Comparison of ENCODE assay signal across 8 cellular contexts in genomic region chr9:90107021-90107771, GRCh38.
DNase-seq lines count a peak whose midpoint lies in the region; ATAC-seq, FAIRE-seq and TF ChIP-seq lines count a peak whose summit lies in the region.

No MANE protein-coding gene starts in this region.

- H3K36me3 Mint-ChIP-seq in naive thymus-derived CD8-positive, alpha-beta T cell = peaks cover 0 to 19% (median 12%) of the 10 kb centered on the region in 3 donors

- TF ChIP-seq POLR2A in heart left ventricle (IDR thresholded peaks at IDR 0.05) (no peak), GM12891 (IDR thresholded peaks at IDR 0.05; ENCODE audit: low read depth, low read length) (no peak)

- no peaks in the 10 kb centered on the region for H3K27me3 ChIP-seq in heart left ventricle
- no peaks in the 10 kb centered on the region for H3K27me3 ChIP-seq in skeletal muscle tissue (ENCODE audit: control insufficient read depth in 3 of 3, insufficient read depth in 3 of 3, low read length in 3 of 3)

- peaks cover 0 to 35% (median 21%) of the 10 kb centered on the region in 12 donors for H3K4me1 ChIP-seq in heart left ventricle
- H3K4me1 ChIP-seq in skeletal muscle tissue (ENCODE audit: control insufficient read depth in 3 of 3, insufficient read depth in 3 of 3, low read length in 3 of 3) = peaks cover 31 to 40% (median 34%) of the 10 kb centered on the region in 3 donors

- H3K9me3 ChIP-seq in heart left ventricle (peaks cover 0 to 9% (median 0%) of the 10 kb centered on the region in 12 donors), skeletal muscle tissue (ENCODE audit: control insufficient read depth in 3 of 3, low read length in 3 of 3) (no peaks in the 10 kb centered on the region)

- H3K9me3 Mint-ChIP-seq in naive thymus-derived CD8-positive, alpha-beta T cell = peaks cover 0 to 20% (median 10%) of the 10 kb centered on the region in 9 donors

- peaks cover 0 to 7% (median 5%) of the 10 kb centered on the region in 5 donors for H3K27me3 Mint-ChIP-seq in naive thymus-derived CD8-positive, alpha-beta T cell

- no peaks in the 10 kb centered on the region for H3K36me3 ChIP-seq in heart left ventricle
- H3K36me3 ChIP-seq in skeletal muscle tissue (ENCODE audit: control insufficient read depth in 3 of 3, insufficient read depth in 3 of 3, low read length in 3 of 3) = no peaks in the 10 kb centered on the region

- H3K4me3 ChIP-seq in heart left ventricle (no peak overlapping the region), skeletal muscle tissue (ENCODE audit: low read length in 3 of 3) (peak overlapping the region in 1 of 3 donors; percentile 19)

- intact Hi-C loops in heart left ventricle (cut with DNase I) = loop anchor here in 2 of 10 donors (5.0 to 10.0 kb wide), 2 partner anchors 172 to 230 kb away; no protein-coding TSS in a partner anchor

- peak overlapping the region in 2 of 3 donors; percentile 4 to 62 for H3K9ac ChIP-seq in skeletal muscle tissue (ENCODE audit: low read depth in 1 of 3, low read length in 3 of 3)

- H3K27ac ChIP-seq in heart left ventricle (peak overlapping the region; percentile 19 to 82 (median 64)), skeletal muscle tissue (ENCODE audit: low read depth, low read length) (peak overlapping the region; percentile 95)

- H3K27ac Mint-ChIP-seq in naive thymus-derived CD8-positive, alpha-beta T cell = no peak overlapping the region

- WGBS in heart left ventricle, 4 donors = 10 to 13% (median 12%) methylated on average over 4 of the region's 4 CpGs

- H3K4me1 Mint-ChIP-seq in naive thymus-derived CD8-positive, alpha-beta T cell = peaks cover 0 to 3% (median 3%) of the 10 kb centered on the region in 4 donors

- ATAC-seq in heart left ventricle = peak; percentile 86 to 94 (median 92)
- no peak for ATAC-seq in naive thymus-derived CD8-positive, alpha-beta T cell

- TF ChIP-seq CTCF in heart left ventricle (IDR thresholded peaks at IDR 0.05) = no peak

- DNase-seq in LHCN-M2 (ENCODE audit: low read depth) = peak; percentile 54
- peak; percentile 70 for DNase-seq in NCI-H748 (lab: John Stamatoyannopoulos, UW; ENCODE audit: unreplicated experiment)
- peak; percentile 53 to 81 (median 70) for DNase-seq in heart left ventricle
- DNase-seq in kidney glomerular epithelial cell (lab: John Stamatoyannopoulos, UW) = no peak
- DNase-seq in naive thymus-derived CD8-positive, alpha-beta T cell = no peak
- DNase-seq in GM12891 (ENCODE audit: insufficient read length, low spot score) = no peak
- no peak for DNase-seq in EL

- POLR2A ChIA-PET in naive thymus-derived CD8-positive, alpha-beta T cell (lab: Charles Lee) = no interaction called here

- no peak overlapping the region for H3K4me3 Mint-ChIP-seq in naive thymus-derived CD8-positive, alpha-beta T cell

- no peak for FAIRE-seq in GM12891 (lab: Jason Lieb, UNC)

TF ChIP-seq in GM12891, 5 proteins besides CTCF, POLR2A, EP300 and RAD21:
- TF ChIP-seq SPI1 (IDR thresholded peaks at IDR 0.05; ENCODE audit: low read depth, low read length) (no peak), PAX5 (IDR thresholded peaks at IDR 0.05; ENCODE audit: insufficient read depth, low read length, severe bottlenecking) (no peak), POU2F2 (IDR thresholded peaks at IDR 0.05; ENCODE audit: low read depth, low read length) (no peak), POLR2AphosphoS5 (IDR thresholded peaks at IDR 0.05; ENCODE audit: low read depth, low read length) (no peak), TAF1 (IDR thresholded peaks at IDR 0.05; ENCODE audit: low read depth, low read length) (no peak)

Comparison
In these comparisons a context has a peak if more than half of its experiments do, and no peak if none do; other contexts are left out.
1. DNase-seq: peak in LHCN-M2 (single experiment), NCI-H748 (single experiment) and heart left ventricle (5 of 5); none in kidney glomerular epithelial cell (single experiment), naive thymus-derived CD8-positive, alpha-beta T cell (0 of 10), GM12891 (single experiment) and EL (single experiment).
2. ATAC-seq: peak in heart left ventricle (4 of 4); none in naive thymus-derived CD8-positive, alpha-beta T cell (0 of 2).